ENCODE assay signal across 8 cellular contexts in genomic region chr11:561148-562003, GRCh38. TPM values are rescaled to one million over a fixed set of nuclear protein-coding genes. Genes with fewer than 3 reads are reported as not detected.
DNase-seq lines count a peak whose midpoint lies in the region; ATAC-seq and TF ChIP-seq lines count a peak whose summit lies in the region.

No MANE protein-coding gene starts in this region.

- H3K4me3 ChIP-seq in AG09309 (ENCODE audit: control insufficient read depth, low read depth, low read length), result peak overlapping the region; percentile 47
- H3K4me3 ChIP-seq in PC-9, result peak overlapping the region; percentile 68
- H3K4me3 ChIP-seq in duodenal mucosa (ENCODE audit: low read depth in 1 of 2, low read length in 2 of 2), result peak overlapping the region; percentile 80
- peak overlapping the region; percentile 21 to 56 for H3K4me3 ChIP-seq in muscle layer of colon (ENCODE audit: low read depth in 1 of 2, low read length in 2 of 2)

- H3K9me2 ChIP-seq in PC-9 (ENCODE audit: insufficient read depth), result no peaks in the 10 kb centered on the region

- intact Hi-C loops in PC-9 (cut with micrococcal nuclease; ENCODE audit: unreplicated experiment) (loop anchor here (10.0 kb wide), 1 partner anchor 163 kb away; no protein-coding TSS in a partner anchor), sciatic nerve (cut with DNase I) (no loop called here)

- no peaks in the 10 kb centered on the region for H3K36me3 ChIP-seq in PC-9 (ENCODE audit: low read depth)
- peaks cover 4 to 24% of the 10 kb centered on the region in 2 donors for H3K36me3 ChIP-seq in duodenal mucosa (ENCODE audit: control insufficient read depth in 1 of 2, insufficient read depth in 2 of 2, low read length in 2 of 2)
- no peaks in the 10 kb centered on the region for H3K36me3 ChIP-seq in muscle layer of colon (ENCODE audit: insufficient read depth, low read length)

- H3K9me3 ChIP-seq in PC-9 (ENCODE audit: insufficient read depth, low read depth) (no peaks in the 10 kb centered on the region), duodenal mucosa (ENCODE audit: control insufficient read depth in 1 of 2, low read length in 2 of 2) (no peaks in the 10 kb centered on the region), muscle layer of colon (ENCODE audit: low read length) (no peaks in the 10 kb centered on the region)

- H4K20me1 ChIP-seq in PC-9 (ENCODE audit: insufficient read depth), result no peaks in the 10 kb centered on the region; the same call in 1 of the 2 replicates

- DNase-seq in AG09309 (ENCODE audit: low read depth) (no peak), PC-9 (peak in 1 of 2 experiments; percentile 71), NCI-H1105 (lab: John Stamatoyannopoulos, UW) (no peak), sciatic nerve (ENCODE audit: low spot score) (no peak)

- H3K79me2 ChIP-seq in PC-9 (ENCODE audit: low read depth), result peaks cover 10% of the 10 kb centered on the region; the same call in 1 of the 2 replicates

- H3K9ac ChIP-seq in duodenal mucosa (ENCODE audit: low read depth in 1 of 2, low read length in 2 of 2) (peak overlapping the region; percentile 78 to 81), muscle layer of colon (ENCODE audit: low read length) (no peak overlapping the region)

- H3F3A ChIP-seq in PC-9 (ENCODE audit: insufficient read depth, low read depth), result peaks cover 11% of the 10 kb centered on the region; the same call in 1 of the 2 replicates

- peak overlapping the region; percentile 87 for H3K4me2 ChIP-seq in PC-9

- POLR2A ChIA-PET in PC-9 (lab: Charles Lee; ENCODE audit: unreplicated experiment), result interaction anchor here (0.6 to 0.8 kb wide), 3 partner anchors 15 to 274 kb away, joined by 4 to 5 read pairs (median 4); partner anchors contain the start of gene PHRF1

- H2AFZ ChIP-seq in PC-9, result peak overlapping the region; percentile 55; the same call in 1 of the 2 replicates

- peak; percentile 21 for ATAC-seq in GM18861 (IDR thresholded peaks at IDR 0.05; ENCODE audit: unreplicated experiment)
- peak; percentile 22 for ATAC-seq in HG03064 (IDR thresholded peaks at IDR 0.05; ENCODE audit: low read depth, unreplicated experiment)
- no peak for ATAC-seq in sciatic nerve

- BruUV-seq in PC-9 (replicated peaks; lab: Mats Ljungman, UMichigan), result no TSS peak

- H3K4me1 ChIP-seq in PC-9 (replicated peaks; ENCODE audit: insufficient read depth) (no peaks in the 10 kb centered on the region), duodenal mucosa (ENCODE audit: control insufficient read depth in 1 of 2, insufficient read depth in 2 of 2, low read length in 2 of 2) (peaks cover 21 to 28% of the 10 kb centered on the region in 2 donors), muscle layer of colon (ENCODE audit: insufficient read depth, low read length) (peaks cover 4% of the 10 kb centered on the region)

- TF ChIP-seq CTCF in AG09309 (IDR thresholded peaks at IDR 0.05; ENCODE audit: control insufficient read depth, insufficient read depth, low read depth, low read length, missing control alignments) (no peak), PC-9 (conservative IDR thresholded peaks at IDR 0.05) (no peak)

- H3K27ac ChIP-seq in PC-9 (no peak overlapping the region), duodenal mucosa (ENCODE audit: low read depth, low read length) (peak overlapping the region; percentile 90), muscle layer of colon (ENCODE audit: low read depth, low read length) (no peak overlapping the region)

- CTCF ChIA-PET in PC-9 (lab: Charles Lee), result no interaction called here

- H3K27me3 ChIP-seq in PC-9 (ENCODE audit: insufficient read depth, low read depth) (no peaks in the 10 kb centered on the region), duodenal mucosa (ENCODE audit: control insufficient read depth in 1 of 2, insufficient read depth in 2 of 2, low read length in 2 of 2) (peaks cover 0 to 9% of the 10 kb centered on the region in 2 donors), muscle layer of colon (ENCODE audit: control insufficient read depth in 1 of 2, insufficient read depth in 2 of 2, low read length in 2 of 2) (peaks cover 6 to 31% of the 10 kb centered on the region in 2 donors)

RNA-seq across cellular contexts. Expression of gene RASSF7, which starts 0.6 kb away (rescaled TPM):
- total RNA-seq in PC-9 (2021) (36.2 and 40.8 TPM in 2 replicates), sciatic nerve (7.5 TPM)

RNA-seq across cellular contexts. Expression of gene LMNTD2, which starts 0.8 kb away (rescaled TPM):
- total RNA-seq in PC-9 (2021) (12.8 and 16.3 TPM in 2 replicates), sciatic nerve (1.3 TPM)

RNA-seq across cellular contexts. Expression of gene PHRF1, which starts 14.9 kb away (rescaled TPM):
- total RNA-seq in PC-9 (2021) (21.7 and 24.5 TPM in 2 replicates), sciatic nerve (33.5 TPM)

RNA-seq across cellular contexts. Expression of gene LRRC56, which starts 24.0 kb away (rescaled TPM):
- 5.0 and 6.3 TPM in 2 replicates for total RNA-seq in PC-9 (2021)
- 1.4 TPM for total RNA-seq in sciatic nerve

RNA-seq across cellular contexts. Expression of gene HRAS, which starts 26.0 kb away (rescaled TPM):
- total RNA-seq in PC-9 (2021), result 47.2 and 47.5 TPM in 2 replicates
- 45.2 TPM for total RNA-seq in sciatic nerve
